ENCODE assay signal across 10 cellular contexts in genomic region chr16:75267631-75268264, GRCh38. TPM values are rescaled to one million over a fixed set of nuclear protein-coding genes. Genes with fewer than 3 reads are reported as not detected.
A peak's percentile ranks its signal among the peaks of the same experiment; 100 is the strongest.
DNase-seq lines count a peak whose midpoint lies in the region; ATAC-seq and TF ChIP-seq lines count a peak whose summit lies in the region.
"Had no signal": no experiment of that assay in that cellular context is flagged by ENCODE, and none has a peak within 500 bp of the region (broad histone marks: within the 10 kb centered on the region; RNA-seq: fewer than 3 reads in every experiment).

No MANE protein-coding gene starts in this region.

- intact Hi-C loops in HCT116 (cut with micrococcal nuclease) = no loop called here
- intact Hi-C loops in esophagus muscularis mucosa (cut with DNase I) = loop anchor here (2.0 kb wide), 1 partner anchor 17 kb away; the partner anchor contains the start of gene BCAR1
- intact Hi-C loops in psoas muscle (cut with DNase I) = no loop called here
- intact Hi-C loops in CD14-positive monocyte (cut with micrococcal nuclease) = no loop called here

- CTCF ChIA-PET in HCT116 (lab: Charles Lee) = no interaction called here

- ATAC-seq in HCT116 = peak; percentile 78
- peak; percentile 71 to 76 (median 74) for ATAC-seq in psoas muscle

- no peak for TF ChIP-seq CTCF in HCT116 (IDR thresholded peaks at IDR 0.05 in 2 of 3, conservative IDR thresholded peaks at IDR 0.05 in 1 of 3; ENCODE audit: borderline replicate concordance in 1 of 3, insufficient read depth in 1 of 3, low read depth in 2 of 3, low read length in 2 of 3)
- no peak for TF ChIP-seq CTCF in esophagus muscularis mucosa (IDR thresholded peaks at IDR 0.05)
- TF ChIP-seq CTCF in psoas muscle (IDR thresholded peaks at IDR 0.05) = no peak
- no peak for TF ChIP-seq CTCF in CD14-positive monocyte (IDR thresholded peaks at IDR 0.05)

- no peak for TF ChIP-seq RAD21 in HCT116 (IDR thresholded peaks at IDR 0.05; ENCODE audit: low read depth)

- peak overlapping the region in 1 of 2 donors; percentile 26 for H3K4me3 Mint-ChIP-seq in CD14-positive monocyte

- H3K79me2 ChIP-seq in HCT116 (ENCODE audit: insufficient read depth, low read length) = peaks cover 29% of the 10 kb centered on the region

- no TSS peak for BruUV-seq in HCT116 (replicated peaks; lab: Mats Ljungman, UMichigan)

- 66% methylated on average over 6 of the region's 10 CpGs for WGBS in esophagus muscularis mucosa
- 34 to 43% (median 41%) methylated on average over 10 of the region's 10 CpGs for WGBS in psoas muscle, 3 donors

- no peaks in the 10 kb centered on the region for H3K36me3 ChIP-seq in HCT116 (ENCODE audit: control insufficient read depth in 1 of 2, insufficient read depth in 2 of 2, low read length in 2 of 2)
- H3K36me3 ChIP-seq in esophagus muscularis mucosa = peaks cover 0 to 5% (median 0%) of the 10 kb centered on the region in 4 donors
- H3K36me3 ChIP-seq in psoas muscle (ENCODE audit: insufficient read depth in 1 of 2, low read depth in 1 of 2) = peaks cover 0 to 7% of the 10 kb centered on the region in 2 donors

- H3K9me3 ChIP-seq in HCT116 (ENCODE audit: control insufficient read depth in 1 of 2, insufficient read depth in 1 of 2, low read depth in 1 of 2, low read length in 2 of 2) (no peaks in the 10 kb centered on the region), esophagus muscularis mucosa (no peaks in the 10 kb centered on the region), psoas muscle (no peaks in the 10 kb centered on the region)

- peaks cover 0 to 1% of the 10 kb centered on the region in 2 donors for H3K36me3 Mint-ChIP-seq in CD14-positive monocyte

- no peak for TF ChIP-seq POLR2A in HCT116 (IDR thresholded peaks at IDR 0.05; ENCODE audit: borderline replicate concordance, extremely low read depth, insufficient read depth, insufficient read length)
- no peak for TF ChIP-seq POLR2A in esophagus muscularis mucosa (IDR thresholded peaks at IDR 0.05; ENCODE audit: low read depth)

- TF ChIP-seq EP300 in esophagus muscularis mucosa (IDR thresholded peaks at IDR 0.05) = no peak

- H3K9me3 Mint-ChIP-seq in CD14-positive monocyte = peaks cover 0 to 19% (median 3%) of the 10 kb centered on the region in 7 donors

- H3K27ac Mint-ChIP-seq in CD14-positive monocyte = no peak overlapping the region

- POLR2A ChIA-PET in HCT116 (lab: Charles Lee) = interaction anchor here (0.9 to 1.9 kb wide), 3 partner anchors 22 to 118 kb away, joined by 3 to 11 read pairs (median 4); no protein-coding TSS in a partner anchor

- no peaks in the 10 kb centered on the region for H3K27me3 ChIP-seq in HCT116 (ENCODE audit: insufficient read depth, low read length)
- no peaks in the 10 kb centered on the region for H3K27me3 ChIP-seq in esophagus muscularis mucosa
- H3K27me3 ChIP-seq in psoas muscle (ENCODE audit: insufficient read depth in 3 of 3, low read length in 2 of 3) = no peaks in the 10 kb centered on the region

- H3K27ac ChIP-seq in HCT116 (ENCODE audit: low read depth, low read length) (peak overlapping the region; percentile 15; the same call in 1 of the 2 replicates), esophagus muscularis mucosa (replicated peaks in 1 of 4) (peak overlapping the region; percentile 44 to 93 (median 58)), psoas muscle (peak overlapping the region; percentile 99)

- H3K9me2 ChIP-seq in HCT116 (ENCODE audit: insufficient read depth) = no peaks in the 10 kb centered on the region

- H3K4me3 ChIP-seq in HCT116 (replicated peaks in 1 of 2; ENCODE audit: low read depth in 1 of 2, low read length in 2 of 2) = peak overlapping the region in 1 of 2 experiments; percentile 35; a peak in 3 of 4 replicates
- no peak overlapping the region for H3K4me3 ChIP-seq in esophagus muscularis mucosa
- peak overlapping the region; percentile 100 for H3K4me3 ChIP-seq in psoas muscle

- RAD21 ChIA-PET in HCT116 (lab: Charles Lee; ENCODE audit: low non-redundant PET in 1 of 2, low total read pairs in 2 of 2, uncharacterized antibody in 2 of 2, unreplicated experiment in 2 of 2) = interaction anchor here in 1 of 2 experiments (0.8 kb wide), 1 partner anchor 37 kb away, joined by 7 read pairs; no protein-coding TSS in a partner anchor

- peaks cover 73 to 93% (median 84%) of the 10 kb centered on the region in 3 donors for H3K27me3 Mint-ChIP-seq in CD14-positive monocyte (ENCODE audit: low read depth in 3 of 3)

- no peaks in the 10 kb centered on the region for H4K20me1 ChIP-seq in HCT116 (ENCODE audit: insufficient read depth)

- peak overlapping the region; percentile 98 for H3K4me2 ChIP-seq in HCT116 (ENCODE audit: low read length)

- H3K4me1 Mint-ChIP-seq in CD14-positive monocyte = peaks cover 12% of the 10 kb centered on the region

- peak overlapping the region; percentile 50 for H3K9ac ChIP-seq in HCT116 (ENCODE audit: low read length)

- H3K4me1 ChIP-seq in HCT116 (ENCODE audit: control insufficient read depth in 1 of 2, insufficient read depth in 2 of 2, low read length in 2 of 2) (peaks cover 45 to 80% of the 10 kb centered on the region in 2 experiments), esophagus muscularis mucosa (peaks cover 54 to 61% (median 57%) of the 10 kb centered on the region in 4 donors), psoas muscle (peaks cover 46% of the 10 kb centered on the region)

- H2AFZ ChIP-seq in HCT116 (ENCODE audit: low read depth, low read length, poor library complexity, severe bottlenecking) = no peak overlapping the region

- DNase-seq in HCT116 (ENCODE audit: low read depth, low spot score) = peak; percentile 54
- peak; percentile 83 for DNase-seq in NCI-H69 (lab: John Stamatoyannopoulos, UW)
- DNase-seq in esophagus muscularis mucosa (ENCODE audit: extremely low spot score) = no peak
- DNase-seq in psoas muscle = peak; percentile 76 to 91
- DNase-seq in stimulated activated CD4-positive, alpha-beta T cell treated with anti-CD3 and anti-CD28 coated beads, Interleukin-4, amount 100 ng/mL, for 24 hours = no peak
- no peak for DNase-seq in CD14-positive monocyte (ENCODE audit: low spot score)
- no peak for DNase-seq in UCSD-AML1 (lab: John Stamatoyannopoulos, UW; ENCODE audit: unreplicated experiment)
- no peak for DNase-seq in globus pallidus (ENCODE audit: low spot score)

TF ChIP-seq in HCT116, 20 proteins besides CTCF, POLR2A, EP300 and RAD21 (continues in another document):
- TF ChIP-seq SP1 (IDR thresholded peaks at IDR 0.05; ENCODE audit: low read depth) = no peak; the same call in 1 of the 2 replicates
- TF ChIP-seq ZFX (IDR thresholded peaks at IDR 0.05) = no peak
- TF ChIP-seq CBX3 (IDR thresholded peaks at IDR 0.05; ENCODE audit: low read depth) = no peak
- TF ChIP-seq TCF7L2 (IDR thresholded peaks at IDR 0.05; ENCODE audit: borderline replicate concordance, extremely low read depth, insufficient read depth, insufficient read length) = no peak
- no peak for TF ChIP-seq ZNF274 (IDR thresholded peaks at IDR 0.05; ENCODE audit: low read depth, low read length)
- peak; percentile 92 for TF ChIP-seq FOSL1 (IDR thresholded peaks at IDR 0.05; ENCODE audit: low read depth)
- no peak for TF ChIP-seq CEBPB (IDR thresholded peaks at IDR 0.05; ENCODE audit: low read depth)
- no peak for TF ChIP-seq EGR1 (IDR thresholded peaks at IDR 0.05; ENCODE audit: low read depth)
- TF ChIP-seq REST (IDR thresholded peaks at IDR 0.05; ENCODE audit: low read depth) = no peak
- no peak; the same call in 1 of the 2 replicates for TF ChIP-seq SIN3A (IDR thresholded peaks at IDR 0.05; ENCODE audit: low read depth)
- TF ChIP-seq SRF (IDR thresholded peaks at IDR 0.05; ENCODE audit: low read depth) = no peak
- peak; percentile 54 for TF ChIP-seq POLR2AphosphoS5 (IDR thresholded peaks at IDR 0.05; ENCODE audit: low read depth, low read length)
- TF ChIP-seq YY1 (IDR thresholded peaks at IDR 0.05; ENCODE audit: extremely low read depth, insufficient replicate concordance, low read depth, low read length) = peak; percentile 38
- no peak for TF ChIP-seq EZH2phosphoT487 (IDR thresholded peaks at IDR 0.05; ENCODE audit: borderline replicate concordance)
- peak; percentile 90 for TF ChIP-seq JUND (IDR thresholded peaks at IDR 0.05)
- TF ChIP-seq, protein P1, sequence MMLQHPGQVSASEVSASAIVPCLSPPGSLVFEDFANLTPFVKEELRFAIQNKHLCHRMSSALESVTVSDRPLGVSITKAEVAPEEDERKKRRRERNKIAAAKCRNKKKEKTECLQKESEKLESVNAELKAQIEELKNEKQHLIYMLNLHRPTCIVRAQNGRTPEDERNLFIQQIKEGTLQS (IDR thresholded peaks at IDR 0.05) = no peak

RNA-seq across cellular contexts. Expression of gene BCAR1, which starts 16.3 kb away (rescaled TPM):
- 49.6 TPM for total RNA-seq in HCT116 (2021; ENCODE audit: unreplicated experiment)
- polyA plus RNA-seq in HCT116 (2012) = 33.8 and 34.4 TPM in 2 replicates
- total RNA-seq in esophagus muscularis mucosa = 10 to 100 TPM; 31.6 to 67.1 (median 54.8) TPM
- total RNA-seq in psoas muscle = 100 to 1,000 TPM in 2 of 4 donors, 10 to 100 TPM in 2; 61.8 to 108 (median 90.1) TPM
- 10 to 100 TPM; 66.3 to 90.7 (median 78.7) TPM for polyA plus RNA-seq in psoas muscle
- polyA plus RNA-seq in CD14-positive monocyte = not detected
- total RNA-seq: T-helper 2 cell treated with Interferon-gamma antibody and Interleukin-4, amounts not matched to agents 100 ng/mL and 5 ng/mL, for 36 hours had no signal

RNA-seq across cellular contexts. Expression of gene CTRB1, which starts 49.0 kb away (rescaled TPM):
- total RNA-seq in HCT116 (2021; ENCODE audit: unreplicated experiment) (5.6 TPM), esophagus muscularis mucosa (not detected), psoas muscle (1 to 10 TPM in 2 of 4 donors, not detected in 2; 1.2 to 3.9 TPM)
- polyA plus RNA-seq in HCT116 (2012) = 0.10 TPM in 1 of 2 replicates, not detected in the other
- polyA plus RNA-seq in psoas muscle (1 to 10 TPM in 1 of 3 donors, under 1 TPM in 2; 0.03 to 2.5 (median 0.25) TPM), CD14-positive monocyte (not detected)
- total RNA-seq: epithelial cell of proximal tubule; T-helper 2 cell treated with Interferon-gamma antibody and Interleukin-4, amounts not matched to agents 100 ng/mL and 5 ng/mL, for 36 hours had no signal

Comparison
In these comparisons a context has a peak if more than half of its experiments do, and no peak if none do; other contexts are left out.
1. DNase-seq: peak in HCT116 (single experiment), NCI-H69 (single experiment) and psoas muscle (2 of 2); none in esophagus muscularis mucosa (single experiment), stimulated activated CD4-positive, alpha-beta T cell treated with anti-CD3 and anti-CD28 coated beads, Interleukin-4, amount 100 ng/mL, for 24 hours (single experiment), CD14-positive monocyte (single experiment), UCSD-AML1 (single experiment) and globus pallidus (single experiment).
2. H3K27ac ChIP-seq: peak in every context shown above with its lines; median percentile 99 in psoas muscle; 58 in esophagus muscularis mucosa; 15 in HCT116.